Comparison of ENCODE assay signal across 15 cellular contexts in the genomic region with DNA sequence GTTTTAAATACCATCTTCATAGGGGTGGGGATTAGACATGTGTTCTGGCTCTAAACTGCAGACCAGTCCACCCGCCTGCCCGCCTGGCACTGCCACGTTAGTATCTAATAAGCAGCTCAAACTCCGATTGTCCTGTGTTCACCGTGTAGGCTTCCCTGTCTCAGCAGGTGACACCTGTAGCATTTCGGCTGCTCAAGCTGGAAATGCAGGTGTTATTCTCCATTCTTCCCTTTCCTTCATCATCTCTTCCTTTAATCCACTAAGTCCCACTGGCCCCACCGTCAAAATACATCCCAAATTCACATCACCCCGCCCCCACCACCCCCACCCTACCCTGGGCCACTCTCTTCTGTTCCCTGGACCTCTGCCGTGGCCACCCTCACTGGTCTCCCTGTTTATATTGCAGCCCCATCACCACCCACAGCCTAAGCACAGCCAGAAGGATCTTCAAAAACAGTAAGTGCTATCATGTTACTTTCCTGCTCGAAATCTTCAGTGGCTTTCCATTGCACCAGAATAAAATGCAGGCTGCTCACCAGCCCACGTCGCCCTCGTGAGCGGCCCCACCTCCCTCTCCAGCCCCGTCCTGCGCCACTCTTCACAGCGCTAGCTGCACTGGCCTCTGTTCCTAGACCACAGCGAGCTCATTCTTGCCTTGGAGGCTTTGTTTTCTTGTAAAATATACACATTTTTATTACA.
DNase-seq lines count a peak whose midpoint lies in the region; ATAC-seq lines count a peak whose summit lies in the region.
"Had no signal": no experiment of that assay in that cellular context is flagged by ENCODE, and none has a peak within 500 bp of the region (broad histone marks: within the 10 kb centered on the region; RNA-seq: fewer than 3 reads in every experiment).

No MANE protein-coding gene starts in this region.

- H3K9me3 Mint-ChIP-seq in activated CD4-positive, alpha-beta memory T cell treated with anti-CD3 and anti-CD28 coated beads, Interleukin-2, amount 10 ng/mL, durations not matched to agents 7 days and 5 days: no peaks in the 10 kb centered on the region
- H3K9me3 Mint-ChIP-seq in stimulated activated memory B cell treated with anti-CD40 and anti-IgM and Interleukin-4, amounts not matched to agents 10 μg/mL and 1 μg/mL and 100 μg/mL, for 72 hours: no peaks in the 10 kb centered on the region
- H3K9me3 Mint-ChIP-seq: mesothelial cell of epicardium; T-helper 1 cell treated with Interleukin-12 subunit alpha and Interleukin-12 subunit beta and Interleukin-4 antibody, amounts not matched to agents 30 μg/mL and 1 μg/mL, for 36 hours had no signal

- H3K27ac Mint-ChIP-seq in activated CD4-positive, alpha-beta memory T cell treated with anti-CD3 and anti-CD28 coated beads, Interleukin-2, amount 10 ng/mL, durations not matched to agents 7 days and 5 days: no peak overlapping the region
- no peak overlapping the region for H3K27ac Mint-ChIP-seq in stimulated activated memory B cell treated with anti-CD40 and anti-IgM and Interleukin-4, amounts not matched to agents 10 μg/mL and 1 μg/mL and 100 μg/mL, for 72 hours
- H3K27ac Mint-ChIP-seq: mesothelial cell of epicardium; T-helper 1 cell treated with Interleukin-12 subunit alpha and Interleukin-12 subunit beta and Interleukin-4 antibody, amounts not matched to agents 30 μg/mL and 1 μg/mL, for 36 hours had no signal

- no peaks in the 10 kb centered on the region for H3K36me3 Mint-ChIP-seq in activated CD4-positive, alpha-beta memory T cell treated with anti-CD3 and anti-CD28 coated beads, Interleukin-2, amount 10 ng/mL, durations not matched to agents 7 days and 5 days (ENCODE audit: low read depth)
- no peaks in the 10 kb centered on the region for H3K36me3 Mint-ChIP-seq in stimulated activated memory B cell treated with anti-CD40 and anti-IgM and Interleukin-4, amounts not matched to agents 10 μg/mL and 1 μg/mL and 100 μg/mL, for 72 hours

- CTCF ChIA-PET in activated CD4-positive, alpha-beta memory T cell treated with anti-CD3 and anti-CD28 coated beads, Interleukin-2, amount 10 ng/mL, durations not matched to agents 7 days and 5 days (lab: Charles Lee): no interaction called here

- DNase-seq in EH (ENCODE audit: low read depth) (peak; percentile 47), NCI-H524 (lab: John Stamatoyannopoulos, UW) (peak; percentile 56 to 78), left ventricle myocardium superior (no peak), posterior cingulate gyrus (peak in 8 of 10 donors; percentile 43 to 95 (median 68)), UCSD-AML1 (lab: John Stamatoyannopoulos, UW; ENCODE audit: unreplicated experiment) (no peak)
- no peak for DNase-seq in activated CD4-positive, alpha-beta memory T cell treated with anti-CD3 and anti-CD28 coated beads, Interleukin-2, amount 10 ng/mL, durations not matched to agents 7 days and 5 days
- DNase-seq: activated CD4-positive, CD25-positive, alpha-beta regulatory T cell treated with anti-CD3 and anti-CD28 coated beads, Interleukin-2, amount 50 U/mL, for 72 hours; cortex of kidney; MG63; Peyer's patch; stimulated activated CD4-positive, alpha-beta T cell treated with anti-CD3 and anti-CD28 coated beads, Interleukin-1b, Interleukin-23, amount 100 ng/mL, for 48 hours had no signal

- H3K27me3 Mint-ChIP-seq in activated CD4-positive, alpha-beta memory T cell treated with anti-CD3 and anti-CD28 coated beads, Interleukin-2, amount 10 ng/mL, durations not matched to agents 7 days and 5 days: no peaks in the 10 kb centered on the region
- H3K27me3 Mint-ChIP-seq in stimulated activated memory B cell treated with anti-CD40 and anti-IgM and Interleukin-4, amounts not matched to agents 10 μg/mL and 1 μg/mL and 100 μg/mL, for 72 hours: peaks cover 19% of the 10 kb centered on the region

- no peak overlapping the region for H3K4me3 Mint-ChIP-seq in activated CD4-positive, alpha-beta memory T cell treated with anti-CD3 and anti-CD28 coated beads, Interleukin-2, amount 10 ng/mL, durations not matched to agents 7 days and 5 days
- no peak overlapping the region for H3K4me3 Mint-ChIP-seq in stimulated activated memory B cell treated with anti-CD40 and anti-IgM and Interleukin-4, amounts not matched to agents 10 μg/mL and 1 μg/mL and 100 μg/mL, for 72 hours
- H3K4me3 Mint-ChIP-seq: mesothelial cell of epicardium; T-helper 1 cell treated with Interleukin-12 subunit alpha and Interleukin-12 subunit beta and Interleukin-4 antibody, amounts not matched to agents 30 μg/mL and 1 μg/mL, for 36 hours had no signal

- intact Hi-C loops in left ventricle myocardium superior (cut with micrococcal nuclease) (no loop called here), posterior cingulate gyrus (cut with DNase I) (no loop called here)

- POLR2A ChIA-PET in activated CD4-positive, alpha-beta memory T cell treated with anti-CD3 and anti-CD28 coated beads, Interleukin-2, amount 10 ng/mL, durations not matched to agents 7 days and 5 days (lab: Charles Lee): interaction anchor here (0.6 kb wide), 1 partner anchor 674 kb away, joined by 4 read pairs; no protein-coding TSS in a partner anchor

- ATAC-seq in left ventricle myocardium superior (peak; percentile 51), HG03139 (IDR thresholded peaks at IDR 0.05; ENCODE audit: unreplicated experiment) (no peak)
- ATAC-seq in stimulated activated memory B cell treated with anti-CD40 and anti-IgM and Interleukin-4, amounts not matched to agents 10 μg/mL and 1 μg/mL and 100 μg/mL, for 72 hours: no peak

- no peaks in the 10 kb centered on the region for H3K4me1 Mint-ChIP-seq in activated CD4-positive, alpha-beta memory T cell treated with anti-CD3 and anti-CD28 coated beads, Interleukin-2, amount 10 ng/mL, durations not matched to agents 7 days and 5 days
- no peaks in the 10 kb centered on the region for H3K4me1 Mint-ChIP-seq in stimulated activated memory B cell treated with anti-CD40 and anti-IgM and Interleukin-4, amounts not matched to agents 10 μg/mL and 1 μg/mL and 100 μg/mL, for 72 hours

Comparison
In these comparisons a context has a peak if more than half of its experiments do, and no peak if none do; other contexts are left out.
1. DNase-seq: peak in EH (single experiment), NCI-H524 (2 of 2) and posterior cingulate gyrus (8 of 10); none in left ventricle myocardium superior (single experiment), activated CD4-positive, alpha-beta memory T cell treated with anti-CD3 and anti-CD28 coated beads, Interleukin-2, amount 10 ng/mL, durations not matched to agents 7 days and 5 days (single experiment) and UCSD-AML1 (single experiment).